26 cellular contexts compared by ENCODE assay signal in genomic region chr2:193024791-193025190, GRCh38.
"Had no signal": no experiment of that assay in that cellular context is flagged by ENCODE, and none has a peak within 500 bp of the region (broad histone marks: within the 10 kb centered on the region; RNA-seq: fewer than 3 reads in every experiment).

No MANE protein-coding gene starts in this region.

- H3K27me3 ChIP-seq: stomach, suprapubic skin, testis, thyroid gland, tibial artery, tibial nerve, transverse colon, upper lobe of left lung, upper lobe of right lung, uterus, vagina had no signal

- DNase-seq: stimulated activated CD4-positive, alpha-beta T cell treated with anti-CD3 and anti-CD28 coated beads, Interleukin-2, amount 100 ng/mL, for 48 hours; stimulated activated CD4-positive, alpha-beta T cell treated with anti-CD3 and anti-CD28 coated beads, Interleukin-4, amount 100 ng/mL, for 1 hour; stimulated activated CD4-positive, alpha-beta T cell treated with anti-CD3 and anti-CD28 coated beads, Interleukin-4, amount 100 ng/mL, for 24 hours; stimulated activated CD4-positive, alpha-beta T cell treated with anti-CD3 and anti-CD28 coated beads, Interleukin-4, amount 100 ng/mL, for 4 hours; stimulated activated CD8-positive, alpha-beta memory T cell treated with anti-CD3 and anti-CD28 coated beads, Interleukin-4, amount 100 ng/mL, for 48 hours; stimulated activated naive B cell treated with anti-CD40 and anti-IgM and Interleukin-4, amounts not matched to agents 10 μg/mL and 1 μg/mL and 100 μg/mL, for 72 hours; stimulated activated naive CD4-positive, alpha-beta T cell; stimulated activated naive CD4-positive, alpha-beta T cell treated with Interleukin-2 at 50 U/mL for 16 hours; stimulated activated naive CD8-positive, alpha-beta T cell treated with anti-CD3 and anti-CD28 coated beads, Interleukin-15, amount 100 ng/mL, for 72 hours; stimulated activated naive CD8-positive, alpha-beta T cell treated with anti-CD3 and anti-CD28 coated beads, Interleukin-15, Interleukin-2, amounts not matched to agents 100 U/mL and 50 U/mL, for 24 hours; stomach; substantia nigra; testis; thyroid gland; tibial artery; transverse colon; upper lobe of left lung; upper lobe of right lung; uterus had no signal

- H3K4me1 ChIP-seq: stomach, suprapubic skin, testis, thyroid gland, tibial artery, tibial nerve, transverse colon, upper lobe of left lung, upper lobe of right lung, uterus, vagina had no signal

- H3K9me3 ChIP-seq: testis, thoracic aorta, thyroid gland, tibial artery, upper lobe of right lung, uterus, vagina had no signal

- FAIRE-seq: urothelium cell line had no signal

- H3K27ac ChIP-seq: stomach, suprapubic skin, testis, thoracic aorta, thyroid gland, tibial artery, tibial nerve, transverse colon, upper lobe of left lung, upper lobe of right lung, uterus, vagina had no signal

- H3K4me3 ChIP-seq: stomach, suprapubic skin, testis, thoracic aorta, thyroid gland, tibial artery, tibial nerve, transverse colon, upper lobe of left lung, upper lobe of right lung, uterus, vagina had no signal

- H3K36me3 ChIP-seq: stomach, suprapubic skin, thoracic aorta, thyroid gland, tibial artery, tibial nerve, transverse colon, upper lobe of left lung, upper lobe of right lung, uterus, vagina had no signal

- ATAC-seq: stimulated activated effector memory CD8-positive, alpha-beta T cell treated with anti-CD3 and anti-CD28 coated beads, Interleukin-12 subunit alpha, Interleukin-12 subunit beta, amount 100 ng/mL, for 72 hours; stimulated activated memory B cell treated with anti-CD40 and anti-IgM and Interleukin-4, amounts not matched to agents 10 μg/mL and 1 μg/mL and 100 μg/mL, for 72 hours; stimulated activated naive B cell treated with anti-CD40 and anti-IgM and Interleukin-4, amounts not matched to agents 10 μg/mL and 1 μg/mL and 100 μg/mL, for 72 hours; stimulated activated naive CD8-positive, alpha-beta T cell treated with anti-CD3 and anti-CD28 coated beads, Interleukin-15, amount 100 ng/mL, for 72 hours; stimulated activated naive CD8-positive, alpha-beta T cell treated with anti-CD3 and anti-CD28 coated beads, Interleukin-15, Interleukin-2, amounts not matched to agents 100 U/mL and 50 U/mL, for 24 hours; upper lobe of right lung had no signal
